24 cellular contexts compared by ENCODE assay signal in the genomic region with DNA sequence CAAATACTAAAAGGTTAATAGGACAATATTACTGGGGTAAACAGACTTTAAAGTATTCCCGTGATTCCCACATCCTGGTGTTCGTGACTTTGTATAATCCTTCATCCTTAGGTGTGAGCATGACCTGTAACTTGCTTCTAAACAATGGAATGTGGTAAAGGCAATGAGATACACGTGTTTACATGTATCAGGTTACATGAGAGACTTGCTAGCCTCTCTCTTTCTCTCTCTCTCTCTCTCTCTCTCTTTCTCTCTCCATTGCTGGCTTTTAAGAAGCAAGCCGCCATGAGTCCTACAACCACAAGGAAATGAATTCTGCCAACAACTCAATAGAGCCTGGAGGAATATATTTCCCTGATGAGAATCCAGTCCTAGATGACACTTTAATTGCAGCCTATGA.
DNase-seq lines count a peak whose midpoint lies in the region; ATAC-seq, FAIRE-seq and TF ChIP-seq lines count a peak whose summit lies in the region.
"Had no signal": no experiment of that assay in that cellular context is flagged by ENCODE, and none has a peak within 500 bp of the region (broad histone marks: within the 10 kb centered on the region; RNA-seq: fewer than 3 reads in every experiment).

No MANE protein-coding gene starts in this region.

- H3K4me3 ChIP-seq in bronchial epithelial cell (ENCODE audit: low read depth, low read length) (no peak overlapping the region), mesendoderm (ENCODE audit: low read length) (no peak overlapping the region)
- H3K4me3 ChIP-seq: BLaER1, SJSA1 had no signal

- WGBS in mesendoderm (ENCODE audit: extremely low coverage, insufficient coverage, low lambda C conversion rate) = no CpG with 5 or more reads among the region's 4 CpGs

- H3K23ac ChIP-seq in mesendoderm (ENCODE audit: low read length) = no peak overlapping the region

- no peak overlapping the region for H2BK15ac ChIP-seq in mesendoderm (replicated peaks; ENCODE audit: low read depth)

- TF ChIP-seq CTCF in bronchial epithelial cell (IDR thresholded peaks at IDR 0.05; ENCODE audit: insufficient read depth, low read length, severe bottlenecking) = no peak

- H3K4me2 ChIP-seq in mesendoderm (ENCODE audit: low read length) = no peak overlapping the region
- H3K4me2 ChIP-seq: BLaER1 had no signal

- no peak overlapping the region for H2BK5ac ChIP-seq in mesendoderm (ENCODE audit: low read length)

- H2AK5ac ChIP-seq in mesendoderm (ENCODE audit: low read length) = no peak overlapping the region

- no peak overlapping the region for H3K27ac ChIP-seq in mesendoderm (ENCODE audit: low read depth, low read length)
- H3K27ac ChIP-seq: 22Rv1, BLaER1, HL-60, SJSA1 had no signal

- ATAC-seq in GM18907 (IDR thresholded peaks at IDR 0.05; ENCODE audit: unreplicated experiment) = no peak
- ATAC-seq in GM18861 (IDR thresholded peaks at IDR 0.05; ENCODE audit: unreplicated experiment) = no peak

- H4K8ac ChIP-seq in mesendoderm (ENCODE audit: low read depth, low read length) = no peak overlapping the region

- H4K5ac ChIP-seq in mesendoderm (ENCODE audit: low read length) = no peak overlapping the region

- no peak overlapping the region for H3K4ac ChIP-seq in mesendoderm (ENCODE audit: low read depth, low read length)

- no peaks in the 10 kb centered on the region for H3K79me1 ChIP-seq in mesendoderm (ENCODE audit: low read length)

- no peaks in the 10 kb centered on the region for H3K79me2 ChIP-seq in mesendoderm (ENCODE audit: control insufficient read depth, insufficient read depth, low read length)

- no peak for FAIRE-seq in bronchial epithelial cell (lab: Jason Lieb, UNC)
- FAIRE-seq: GM12891, RCC 7860 had no signal

- no peak overlapping the region for H3K56ac ChIP-seq in mesendoderm (ENCODE audit: low read length)

- no peak overlapping the region for H3K18ac ChIP-seq in mesendoderm (ENCODE audit: low read length)

- no peak overlapping the region for H2BK120ac ChIP-seq in mesendoderm (ENCODE audit: low read depth, low read length)

- H3K9ac ChIP-seq in mesendoderm (ENCODE audit: low read length) = no peak overlapping the region
- H3K9ac ChIP-seq: BLaER1 had no signal

- DNase-seq in NCI-H2107 treated with DMSO at 0.1 percent for 48 hours (lab: John Stamatoyannopoulos, UW; ENCODE audit: unreplicated experiment) = peak; percentile 9
- DNase-seq in NCI-H2107 (lab: John Stamatoyannopoulos, UW) = no peak
- DNase-seq in H4 (ENCODE audit: low spot score) = peak; percentile 70
- peak; percentile 40 for DNase-seq in bronchial epithelial cell (ENCODE audit: low read depth)
- DNase-seq in mesendoderm = peak; percentile 32
- no peak for DNase-seq in iPS-NIHi7 (ENCODE audit: extremely low spot score)
- DNase-seq: ACHN; CD4-positive, alpha-beta T cell; COR-L47; DMS 273 treated with DMSO at 0.1 percent for 48 hours; GOT3; KG1; NCI-H1694; NCI-H345; NCI-H526; OCI-M1 had no signal

- H3K36me3 ChIP-seq in bronchial epithelial cell (ENCODE audit: control insufficient read depth, insufficient read depth, low read length) = no peaks in the 10 kb centered on the region
- no peaks in the 10 kb centered on the region for H3K36me3 ChIP-seq in mesendoderm (ENCODE audit: control insufficient read depth, insufficient read depth, low read length)
- H3K36me3 ChIP-seq: BLaER1, SJSA1 had no signal

- no peaks in the 10 kb centered on the region for H3K4me1 ChIP-seq in mesendoderm (ENCODE audit: control insufficient read depth, low read depth, low read length)
- H3K4me1 ChIP-seq: BLaER1, SJSA1 had no signal

- H3K27me3 ChIP-seq in bronchial epithelial cell (ENCODE audit: control insufficient read depth, insufficient read depth, low read length) (no peaks in the 10 kb centered on the region), mesendoderm (ENCODE audit: insufficient read depth, low read length, poor library complexity) (no peaks in the 10 kb centered on the region)
- H3K27me3 ChIP-seq: BLaER1, SJSA1 had no signal

Comparison
In these comparisons a context has a peak if more than half of its experiments do, and no peak if none do; other contexts are left out.
1. DNase-seq: peak in NCI-H2107 treated with DMSO at 0.1 percent for 48 hours (single experiment), H4 (single experiment), bronchial epithelial cell (single experiment) and mesendoderm (single experiment); none in NCI-H2107 (single experiment) and iPS-NIHi7 (single experiment).